In the genomic region with DNA sequence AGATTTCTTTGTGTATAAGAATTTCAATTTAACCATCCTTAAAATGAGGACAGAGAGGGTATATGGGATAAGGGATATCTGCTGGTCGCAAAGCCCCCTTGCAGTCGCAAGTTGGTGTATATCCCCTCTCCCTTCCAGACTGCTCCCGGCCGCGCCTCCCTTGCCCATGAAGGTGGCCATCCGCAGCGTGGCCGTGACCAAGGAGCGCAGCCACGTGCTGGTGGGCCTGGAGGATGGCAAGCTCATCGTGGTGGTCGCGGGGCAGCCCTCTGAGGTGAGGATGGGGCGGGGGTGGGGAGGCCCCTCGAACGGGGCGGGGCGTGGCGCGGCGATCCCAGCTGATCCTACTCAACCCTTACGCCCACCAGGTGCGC, we compare ENCODE assay signal across 9 cellular contexts. TPM values are rescaled to one million over a fixed set of nuclear protein-coding genes. Genes with fewer than 3 reads are reported as not detected.
A peak's percentile ranks its signal among the peaks of the same experiment; 100 is the strongest.
DNase-seq lines count a peak whose midpoint lies in the region; ATAC-seq and TF ChIP-seq lines count a peak whose summit lies in the region.
"Had no signal": no experiment of that assay in that cellular context is flagged by ENCODE, and none has a peak within 500 bp of the region (broad histone marks: within the 10 kb centered on the region; RNA-seq: fewer than 3 reads in every experiment).

No MANE protein-coding gene starts in this region.

- peaks cover 36% of the 10 kb centered on the region for H3K4me1 Mint-ChIP-seq in activated CD8-positive, alpha-beta T cell treated with anti-CD3 and anti-CD28 coated beads, Interleukin-2, amount 10 ng/mL, durations not matched to agents 7 days and 5 days (ENCODE audit: low read depth)

- peaks cover 49% of the 10 kb centered on the region for H3K36me3 Mint-ChIP-seq in activated CD8-positive, alpha-beta T cell treated with anti-CD3 and anti-CD28 coated beads, Interleukin-2, amount 10 ng/mL, durations not matched to agents 7 days and 5 days (ENCODE audit: low read depth)

- H3K27ac ChIP-seq in hepatocyte (peak overlapping the region; percentile 50), gastrocnemius medialis (peak overlapping the region; percentile 85 to 88 (median 86))

- H3K4me1 ChIP-seq in hepatocyte (ENCODE audit: insufficient read depth) = peaks cover 8% of the 10 kb centered on the region
- H3K4me1 ChIP-seq in gastrocnemius medialis = peaks cover 4 to 18% of the 10 kb centered on the region in 2 donors

- H3K27me3 ChIP-seq in hepatocyte (no peaks in the 10 kb centered on the region), gastrocnemius medialis (no peaks in the 10 kb centered on the region)

- intact Hi-C loops in gastrocnemius medialis (cut with DNase I; ENCODE audit: low total_unique reads) = loop anchor here (2.0 kb wide), 1 partner anchor 30 kb away; the partner anchor contains the start of gene NBEAL2

- H3K27me3 Mint-ChIP-seq in activated CD8-positive, alpha-beta T cell treated with anti-CD3 and anti-CD28 coated beads, Interleukin-2, amount 10 ng/mL, durations not matched to agents 7 days and 5 days (ENCODE audit: low read depth) = no peaks in the 10 kb centered on the region

- H3K79me2 ChIP-seq in hepatocyte = no peaks in the 10 kb centered on the region

- no peaks in the 10 kb centered on the region for H4K20me1 ChIP-seq in hepatocyte (ENCODE audit: insufficient read depth, poor library complexity, severe bottlenecking)

- H3K9me3 Mint-ChIP-seq in activated CD8-positive, alpha-beta T cell treated with anti-CD3 and anti-CD28 coated beads, Interleukin-2, amount 10 ng/mL, durations not matched to agents 7 days and 5 days (ENCODE audit: insufficient read depth) = no peaks in the 10 kb centered on the region

- peak overlapping the region; percentile 91 for H3K4me2 ChIP-seq in hepatocyte

- no peak for TF ChIP-seq POLR2A in gastrocnemius medialis (IDR thresholded peaks at IDR 0.05)

- CTCF ChIA-PET in activated CD8-positive, alpha-beta T cell treated with anti-CD3 and anti-CD28 coated beads, Interleukin-2, amount 10 ng/mL, durations not matched to agents 7 days and 5 days (lab: Charles Lee) = interaction anchor here (1.0 kb wide), 1 partner anchor 10 kb away, joined by 5 read pairs; no protein-coding TSS in a partner anchor

- no peak for ATAC-seq in activated CD8-positive, alpha-beta T cell treated with anti-CD3 and anti-CD28 coated beads, Interleukin-2, amount 10 ng/mL, durations not matched to agents 7 days and 5 days
- no peak for ATAC-seq in gastrocnemius medialis
- ATAC-seq in GM19023 (IDR thresholded peaks at IDR 0.05; ENCODE audit: unreplicated experiment) = no peak

- H3K36me3 ChIP-seq in hepatocyte (replicated peaks; ENCODE audit: insufficient read depth, low read depth) = no peaks in the 10 kb centered on the region
- peaks cover 0 to 2% of the 10 kb centered on the region in 2 donors for H3K36me3 ChIP-seq in gastrocnemius medialis

- TF ChIP-seq CTCF in GM12865 (IDR thresholded peaks at IDR 0.05; ENCODE audit: insufficient read depth, low read depth, low read length, missing control alignments) (no peak), hepatocyte (IDR thresholded peaks at IDR 0.05; ENCODE audit: poor library complexity) (no peak), gastrocnemius medialis (IDR thresholded peaks at IDR 0.05 in 4 of 5, conservative IDR thresholded peaks at IDR 0.05 in 1 of 5) (no peak)

- no peak overlapping the region for H3K27ac Mint-ChIP-seq in activated CD8-positive, alpha-beta T cell treated with anti-CD3 and anti-CD28 coated beads, Interleukin-2, amount 10 ng/mL, durations not matched to agents 7 days and 5 days

- H3K4me3 ChIP-seq in GM12865 (ENCODE audit: low read depth, low read length) = peak overlapping the region; percentile 20
- no peak overlapping the region for H3K4me3 ChIP-seq in hepatocyte
- H3K4me3 ChIP-seq in gastrocnemius medialis = peak overlapping the region; percentile 55 to 71 (median 66)

- POLR2A ChIA-PET in activated CD8-positive, alpha-beta T cell treated with anti-CD3 and anti-CD28 coated beads, Interleukin-2, amount 10 ng/mL, durations not matched to agents 7 days and 5 days (lab: Charles Lee) = interaction anchor here (0.5 to 1.4 kb wide), 3 partner anchors 22 to 1895 kb away, joined by 3 to 4 read pairs (median 3); partner anchors contain the start of gene NBEAL2

- H2AFZ ChIP-seq in hepatocyte = peak overlapping the region; percentile 8

- 38% methylated on average over 19 of the region's 23 CpGs for WGBS in hepatocyte (ENCODE audit: low lambda C conversion rate, missing lambda C conversion rate)

- no peaks in the 10 kb centered on the region for H3K9me3 ChIP-seq in hepatocyte (ENCODE audit: low read depth)
- H3K9me3 ChIP-seq in gastrocnemius medialis = no peaks in the 10 kb centered on the region

- in situ Hi-C loops in gastrocnemius medialis (cut with MboI; ENCODE audit: low sequenced_read_pairs in 4 of 4) = loop anchor here in 1 of 4 donors (25.0 kb wide), 1 partner anchor 322 kb away; the partner anchor contains the start of gene ALS2CL
- in situ Hi-C loops in G401 (cut with HindIII; ENCODE audit: low sequenced_read_pairs) = no loop called here

- no peaks in the 10 kb centered on the region for H3K9me2 ChIP-seq in hepatocyte (replicated peaks; ENCODE audit: insufficient read depth)

- DNase-seq in GM12865 (ENCODE audit: low read depth) = no peak
- no peak for DNase-seq in activated CD8-positive, alpha-beta T cell treated with anti-CD3 and anti-CD28 coated beads, Interleukin-2, amount 10 ng/mL, durations not matched to agents 7 days and 5 days
- no peak for DNase-seq in hepatocyte (ENCODE audit: low spot score)
- DNase-seq in gastrocnemius medialis = no peak
- DNase-seq in NCI-H226 = no peak
- DNase-seq in HCEC 1CT = no peak
- no peak for DNase-seq in G401 (ENCODE audit: low spot score)
- DNase-seq: NCI-H2081 treated with DMSO at 0.1 percent for 48 hours had no signal

- H3K4me3 Mint-ChIP-seq in activated CD8-positive, alpha-beta T cell treated with anti-CD3 and anti-CD28 coated beads, Interleukin-2, amount 10 ng/mL, durations not matched to agents 7 days and 5 days = peak overlapping the region; percentile 23

RNA-seq across cellular contexts. Expression of gene NBEAL2, which starts 29.4 kb away (rescaled TPM):
- 100 to 1,000 TPM; 206 to 212 TPM for total RNA-seq in activated CD8-positive, alpha-beta T cell treated with anti-CD3 and anti-CD28 coated beads, Interleukin-2, amount 10 ng/mL, durations not matched to agents 7 days and 5 days
- 23.6 and 38.6 TPM in 2 replicates for total RNA-seq in hepatocyte
- 42.2 and 58.5 TPM in 2 replicates for polyA plus RNA-seq in hepatocyte
- total RNA-seq in gastrocnemius medialis = 1 to 10 TPM; 4.1 to 8.7 (median 7.5) TPM
- 11.8 and 27.2 TPM in 2 replicates for total RNA-seq in G401 (2014; rRNA removed; shearing (Covaris generic))

RNA-seq across cellular contexts. Expression of gene CCDC12, which starts 32.3 kb away (rescaled TPM):
- total RNA-seq in activated CD8-positive, alpha-beta T cell treated with anti-CD3 and anti-CD28 coated beads, Interleukin-2, amount 10 ng/mL, durations not matched to agents 7 days and 5 days = 10 to 100 TPM; 59.4 to 62.2 TPM
- total RNA-seq in hepatocyte (41.1 and 47.5 TPM in 2 replicates), gastrocnemius medialis (10 to 100 TPM; 24.6 to 32.0 (median 29.0) TPM)
- 78.4 and 107 TPM in 2 replicates for polyA plus RNA-seq in hepatocyte
- 31.0 and 37.7 TPM in 2 replicates for total RNA-seq in G401 (2014; rRNA removed; shearing (Covaris generic))
